Comparison of ENCODE assay signal across 19 cellular contexts in genomic region chr17:32475258-32475657, GRCh38.
"Had no signal": no experiment of that assay in that cellular context is flagged by ENCODE, and none has a peak within 500 bp of the region (broad histone marks: within the 10 kb centered on the region; RNA-seq: fewer than 3 reads in every experiment).

No MANE protein-coding gene starts in this region.

- H3K27ac Mint-ChIP-seq: nephron progenitor cell; progenitor cell of endocrine pancreas; stimulated activated naive CD8-positive, alpha-beta T cell treated with anti-CD3 and anti-CD28 coated beads, Interleukin-15, Interleukin-2, amounts not matched to agents 100 ng/mL and 50 ng/mL, for 24 hours had no signal

- H3K27ac ChIP-seq: heart right ventricle, hepatocyte, left ventricle myocardium inferior, ovary, right atrium auricular region, right lobe of liver, suprapubic skin, thoracic aorta, tibial artery, upper lobe of right lung had no signal

- H3K9me3 ChIP-seq: heart right ventricle, left ventricle myocardium inferior, ovary, right atrium auricular region, right lobe of liver, suprapubic skin, thoracic aorta, tibial artery, upper lobe of right lung had no signal

- H3K9me3 Mint-ChIP-seq: natural killer cell; nephron progenitor cell; stimulated activated naive CD8-positive, alpha-beta T cell treated with anti-CD3 and anti-CD28 coated beads, Interleukin-15, Interleukin-2, amounts not matched to agents 100 ng/mL and 50 ng/mL, for 24 hours had no signal

- H3K4me1 Mint-ChIP-seq: nephron progenitor cell had no signal

- H3K27me3 ChIP-seq: heart right ventricle, hepatocyte, ovary, right atrium auricular region, right lobe of liver, suprapubic skin, tibial artery, upper lobe of right lung had no signal

- H3K27me3 Mint-ChIP-seq: progenitor cell of endocrine pancreas; stimulated activated naive CD8-positive, alpha-beta T cell treated with anti-CD3 and anti-CD28 coated beads, Interleukin-15, Interleukin-2, amounts not matched to agents 100 ng/mL and 50 ng/mL, for 24 hours had no signal

- ATAC-seq: heart right ventricle, natural killer cell, right lobe of liver, upper lobe of right lung had no signal

- H3K4me3 Mint-ChIP-seq: natural killer cell; nephron progenitor cell; stimulated activated naive CD8-positive, alpha-beta T cell treated with anti-CD3 and anti-CD28 coated beads, Interleukin-15, Interleukin-2, amounts not matched to agents 100 ng/mL and 50 ng/mL, for 24 hours had no signal

- DNase-seq: heart right ventricle; left ventricle myocardium inferior; midbrain; natural killer cell; nephron progenitor cell; ovary; right lobe of liver; stimulated activated CD4-positive, alpha-beta T cell treated with anti-CD3 and anti-CD28 coated beads, Interleukin-2, amount 100 ng/mL, for 24 hours; stimulated activated CD4-positive, alpha-beta T cell treated with anti-CD3 and anti-CD28 coated beads, Interleukin-4, amount 100 ng/mL, for 1 hour; stimulated activated naive CD4-positive, alpha-beta T cell; tibial artery; trophoblast cell; upper lobe of right lung had no signal
